ENCODE assay signal across 13 cellular contexts in genomic region chr6:143540192-143540591, GRCh38.
"Had no signal": no experiment of that assay in that cellular context is flagged by ENCODE, and none has a peak within 500 bp of the region (broad histone marks: within the 10 kb centered on the region; RNA-seq: fewer than 3 reads in every experiment).

No MANE protein-coding gene starts in this region.

- H3K9me3 ChIP-seq: suprapubic skin, upper lobe of right lung had no signal

- H3K4me3 Mint-ChIP-seq: nephron progenitor cell had no signal

- H3K27ac ChIP-seq: coronary artery, hepatocyte, SK-N-MC, suprapubic skin, upper lobe of right lung had no signal

- H3K4me3 ChIP-seq: coronary artery, hepatocyte, SK-N-MC, suprapubic skin, upper lobe of right lung had no signal

- H3K36me3 ChIP-seq: suprapubic skin, upper lobe of right lung had no signal

- H3K27me3 ChIP-seq: hepatocyte, suprapubic skin, upper lobe of right lung had no signal

- H3K9me3 Mint-ChIP-seq: nephron progenitor cell had no signal

- H3K27ac Mint-ChIP-seq: nephron progenitor cell had no signal

- ATAC-seq: left ventricle myocardium superior; stimulated activated naive CD8-positive, alpha-beta T cell treated with anti-CD3 and anti-CD28 coated beads, Interleukin-15, Interleukin-2, amounts not matched to agents 100 U/mL and 50 U/mL, for 24 hours; upper lobe of right lung had no signal

- DNase-seq: activated CD4-positive, CD25-positive, alpha-beta regulatory T cell; caudate nucleus; effector CD8-positive, alpha-beta T cell; left ventricle myocardium superior; mesenchymal stem cell; nephron progenitor cell; stimulated activated CD4-positive, alpha-beta T cell treated with anti-CD3 and anti-CD28 coated beads, Interleukin-12 subunit alpha, Interleukin-12 subunit beta, amount 100 ng/mL, for 4 hours; stimulated activated naive CD8-positive, alpha-beta T cell treated with anti-CD3 and anti-CD28 coated beads, Interleukin-15, Interleukin-2, amounts not matched to agents 100 U/mL and 50 U/mL, for 24 hours; upper lobe of right lung had no signal
